In genomic region chr11:65095974-65096806, GRCh38 we compare ENCODE assay signal across 8 cellular contexts.
DNase-seq lines count a peak whose midpoint lies in the region; ATAC-seq and TF ChIP-seq lines count a peak whose summit lies in the region.

VPS51 (plus strand) TSS chr11:65096214; CDS start chr11:65096251, 37 bp downstream.

- ATAC-seq in GM18505 (IDR thresholded peaks at IDR 0.05; ENCODE audit: unreplicated experiment) (peak; percentile 67), HG02970 (IDR thresholded peaks at IDR 0.05; ENCODE audit: low FRiP score, unreplicated experiment) (peak; percentile 61)

- DNase-seq in NCI-H2029 treated with DMSO at 0.1 percent for 48 hours (lab: John Stamatoyannopoulos, UW) (peak; percentile 68), T1000 (lab: John Stamatoyannopoulos, UW) (peak; percentile 63), astrocyte of the hippocampus (ENCODE audit: low read depth, low spot score) (peak; percentile 93), hippocampal formation (lab: John Stamatoyannopoulos, UW) (peak; percentile 81 to 83), retina (peak; percentile 98), cortex of kidney (lab: John Stamatoyannopoulos, UW) (no peak)

- peak; percentile 95 for TF ChIP-seq POLR2A in GM18505 (IDR thresholded peaks at IDR 0.05; ENCODE audit: borderline replicate concordance, extremely low read depth, insufficient read depth, insufficient read length)
